Comparison of ENCODE assay signal across 10 cellular contexts in the genomic region with DNA sequence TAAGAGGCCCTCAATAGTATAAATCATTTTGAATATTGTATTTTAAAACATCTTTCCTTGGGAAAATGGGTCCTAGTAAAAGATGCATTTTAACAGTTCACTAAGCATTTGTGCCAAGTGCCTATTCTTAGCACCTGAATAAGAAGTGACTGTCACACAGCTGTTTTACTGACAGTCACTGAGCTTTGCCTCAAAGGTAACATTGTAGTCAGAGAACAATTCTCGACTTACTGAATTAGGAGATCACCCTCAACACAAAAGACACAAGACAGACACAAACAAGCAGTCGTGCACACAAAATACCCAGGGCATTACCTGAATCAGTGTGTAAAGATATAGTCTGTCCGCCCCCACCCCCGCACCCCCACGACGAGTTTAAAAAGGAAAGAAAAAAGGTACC. TPM values are rescaled to one million over a fixed set of nuclear protein-coding genes. Genes with fewer than 3 reads are reported as not detected.
DNase-seq lines count a peak whose midpoint lies in the region; ATAC-seq and TF ChIP-seq lines count a peak whose summit lies in the region.
"Had no signal": no experiment of that assay in that cellular context is flagged by ENCODE, and none has a peak within 500 bp of the region (broad histone marks: within the 10 kb centered on the region; RNA-seq: fewer than 3 reads in every experiment).

No MANE protein-coding gene starts in this region.

- H3K4me1 ChIP-seq in H9 (ENCODE audit: insufficient read depth, low read length) (no peaks in the 10 kb centered on the region; the same call in 1 of the 2 replicates), Peyer's patch (no peaks in the 10 kb centered on the region), right cardiac atrium (ENCODE audit: control insufficient read depth, insufficient read depth, low read length) (no peaks in the 10 kb centered on the region), trophoblast cell (ENCODE audit: control insufficient read depth in 1 of 2, insufficient read depth in 2 of 2, low read length in 2 of 2) (no peaks in the 10 kb centered on the region)

- ATAC-seq in right cardiac atrium (peak; percentile 36 to 43), GM18858 (IDR thresholded peaks at IDR 0.05; ENCODE audit: unreplicated experiment) (no peak)
- ATAC-seq in activated CD4-positive, alpha-beta T cell treated with anti-CD3 and anti-CD28 coated beads for 36 hours, result no peak

- POLR2A ChIA-PET in activated CD4-positive, alpha-beta T cell treated with anti-CD3 and anti-CD28 coated beads for 36 hours (lab: Charles Lee), result no interaction called here

- peak overlapping the region in 2 of 3 experiments; percentile 83 to 86; a peak in 5 of 7 replicates for H3K27ac Mint-ChIP-seq in H9
- H3K27ac Mint-ChIP-seq in activated CD4-positive, alpha-beta T cell treated with anti-CD3 and anti-CD28 coated beads for 36 hours, result no peak overlapping the region

- H2AK5ac ChIP-seq in H9 (ENCODE audit: insufficient read length, low read length) (no peak overlapping the region), trophoblast cell (ENCODE audit: low read length) (no peak overlapping the region)

- H3K4me1 Mint-ChIP-seq in H9, result peaks cover 18 to 23% of the 10 kb centered on the region in 2 experiments
- peaks cover 6% of the 10 kb centered on the region for H3K4me1 Mint-ChIP-seq in activated CD4-positive, alpha-beta T cell treated with anti-CD3 and anti-CD28 coated beads for 36 hours

- peaks cover 10% of the 10 kb centered on the region; the same call in 1 of the 2 replicates for H3K27me3 Mint-ChIP-seq in H9 (ENCODE audit: low read depth)
- peaks cover 16% of the 10 kb centered on the region for H3K27me3 Mint-ChIP-seq in activated CD4-positive, alpha-beta T cell treated with anti-CD3 and anti-CD28 coated beads for 36 hours

- no peak overlapping the region for H2BK15ac ChIP-seq in H9 (ENCODE audit: low read depth, low read length)

- H3K23ac ChIP-seq in H9 (ENCODE audit: insufficient read length, low read depth, low read length), result no peak overlapping the region
- H3K23ac ChIP-seq in trophoblast cell (ENCODE audit: low read length), result no peak overlapping the region

- no peaks in the 10 kb centered on the region for H3K9me3 Mint-ChIP-seq in H9
- no peaks in the 10 kb centered on the region for H3K9me3 Mint-ChIP-seq in activated CD4-positive, alpha-beta T cell treated with anti-CD3 and anti-CD28 coated beads for 36 hours (ENCODE audit: low read depth)

- intact Hi-C loops in right cardiac atrium (cut with DNase I), result no loop called here
- intact Hi-C loops in activated CD4-positive, alpha-beta T cell treated with anti-CD3 and anti-CD28 coated beads for 36 hours (cut with DNase I, micrococcal nuclease), result no loop called here

- H2BK20ac ChIP-seq in H9 (ENCODE audit: low read depth, low read length, poor library complexity, severe bottlenecking), result no peak overlapping the region

- no peak overlapping the region for H4K8ac ChIP-seq in H9 (replicated peaks; ENCODE audit: insufficient read length, low read depth, low read length)
- H4K8ac ChIP-seq in trophoblast cell (ENCODE audit: low read depth, low read length), result no peak overlapping the region

- no peaks in the 10 kb centered on the region for H3K79me1 ChIP-seq in H9 (ENCODE audit: insufficient read depth, low read depth, low read length, poor library complexity, severe bottlenecking)
- no peaks in the 10 kb centered on the region for H3K79me1 ChIP-seq in trophoblast cell (ENCODE audit: low read length)

- H2BK12ac ChIP-seq in H9 (ENCODE audit: insufficient read length, low read depth, low read length) (no peak overlapping the region), trophoblast cell (ENCODE audit: low read length) (no peak overlapping the region)

- CTCF ChIA-PET in activated CD4-positive, alpha-beta T cell treated with anti-CD3 and anti-CD28 coated beads for 36 hours (lab: Charles Lee), result no interaction called here

- H3K56ac ChIP-seq in H9 (ENCODE audit: insufficient read length, low read depth, low read length), result no peak overlapping the region

- no peaks in the 10 kb centered on the region for H4K20me1 ChIP-seq in H9 (ENCODE audit: control insufficient read depth, insufficient read depth, insufficient read length)

- H3K36me3 Mint-ChIP-seq in H9 (ENCODE audit: insufficient read depth in 1 of 3, low read depth in 3 of 3), result no peaks in the 10 kb centered on the region
- H3K36me3 Mint-ChIP-seq in activated CD4-positive, alpha-beta T cell treated with anti-CD3 and anti-CD28 coated beads for 36 hours (ENCODE audit: low read depth), result no peaks in the 10 kb centered on the region

- H2BK5ac ChIP-seq in H9 (ENCODE audit: insufficient read length, low read length) (no peak overlapping the region), trophoblast cell (ENCODE audit: low read depth, low read length, poor library complexity) (no peak overlapping the region)

- H3K14ac ChIP-seq in H9 (ENCODE audit: insufficient read depth, low read length) (no peak overlapping the region), trophoblast cell (ENCODE audit: low read length) (no peak overlapping the region)

- DNase-seq in H9 (no peak), Peyer's patch (no peak), right cardiac atrium (no peak), trophoblast cell (peak in 1 of 2 donors; percentile 16), cerebellar nuclear complex (lab: John Stamatoyannopoulos, UW) (no peak)
- DNase-seq in stimulated activated CD4-positive, alpha-beta T cell treated with anti-CD3 and anti-CD28 coated beads, Interleukin-4, amount 100 ng/mL, for 1 hour, result no peak
- no peak for DNase-seq in activated CD4-positive, alpha-beta T cell treated with anti-CD3 and anti-CD28 coated beads for 36 hours
- DNase-seq: DND-41 had no signal

- H3K4me2 ChIP-seq in H9 (ENCODE audit: insufficient read depth, insufficient read length, low read length) (peak overlapping the region; percentile 81), trophoblast cell (ENCODE audit: low read length) (peak overlapping the region; percentile 71)

- H3K36me3 ChIP-seq in Peyer's patch (no peaks in the 10 kb centered on the region), trophoblast cell (ENCODE audit: control insufficient read depth in 1 of 2, insufficient read depth in 2 of 2, low read length in 2 of 2) (no peaks in the 10 kb centered on the region)

- no peak for TF ChIP-seq CTCF in H9 (conservative IDR thresholded peaks at IDR 0.05)
- TF ChIP-seq CTCF in Peyer's patch (IDR thresholded peaks at IDR 0.05), result no peak

- H2BK120ac ChIP-seq in H9 (ENCODE audit: low read depth, low read length, poor library complexity, severe bottlenecking) (no peak overlapping the region), trophoblast cell (ENCODE audit: insufficient read depth, low read length, poor library complexity) (no peak overlapping the region)

- no peak overlapping the region for H3T11ph ChIP-seq in H9 (ENCODE audit: low read length)

- no peak overlapping the region for H3K27ac ChIP-seq in H9 (ENCODE audit: insufficient read length, low read depth, low read length)
- H3K27ac ChIP-seq in Peyer's patch, result no peak overlapping the region
- peak overlapping the region; percentile 63 for H3K27ac ChIP-seq in right cardiac atrium (ENCODE audit: low read length)
- H3K27ac ChIP-seq in trophoblast cell (ENCODE audit: low read depth, low read length), result no peak overlapping the region
- H3K27ac ChIP-seq: VCaP had no signal

- H3K4me3 ChIP-seq in Peyer's patch, result peak overlapping the region in 3 of 4 donors; percentile 10 to 48 (median 48)
- H3K4me3 ChIP-seq in right cardiac atrium (ENCODE audit: low read length), result peak overlapping the region; percentile 37
- H3K4me3 ChIP-seq in trophoblast cell (ENCODE audit: low read depth, low read length), result peak overlapping the region; percentile 66

- no peak overlapping the region for H4K5ac ChIP-seq in H9 (ENCODE audit: insufficient read length, low read depth, low read length)

- H3K27me3 ChIP-seq in H9 (ENCODE audit: insufficient read depth, low read length) (no peaks in the 10 kb centered on the region), Peyer's patch (no peaks in the 10 kb centered on the region), right cardiac atrium (ENCODE audit: control insufficient read depth, insufficient read depth) (no peaks in the 10 kb centered on the region), trophoblast cell (ENCODE audit: insufficient read depth, low read length) (no peaks in the 10 kb centered on the region)

- H3K79me2 ChIP-seq in H9 (ENCODE audit: insufficient read depth, low read length) (no peaks in the 10 kb centered on the region), trophoblast cell (ENCODE audit: control insufficient read depth, insufficient read depth, low read length, poor library complexity) (no peaks in the 10 kb centered on the region)

- no peaks in the 10 kb centered on the region for H3K9me3 ChIP-seq in H9 (ENCODE audit: control insufficient read depth, low read depth, low read length)
- H3K9me3 ChIP-seq in Peyer's patch, result no peaks in the 10 kb centered on the region
- no peaks in the 10 kb centered on the region for H3K9me3 ChIP-seq in right cardiac atrium (ENCODE audit: control insufficient read depth, low read length)
- H3K9me3 ChIP-seq in trophoblast cell (ENCODE audit: insufficient read depth, low read depth, low read length), result no peaks in the 10 kb centered on the region

- H3K9ac ChIP-seq in H9 (ENCODE audit: extremely low read depth, insufficient read length, low read length), result peak overlapping the region; percentile 36
- no peak overlapping the region for H3K9ac ChIP-seq in trophoblast cell (ENCODE audit: low read length)

- no peak for TF ChIP-seq POLR2A in Peyer's patch (IDR thresholded peaks at IDR 0.05)

- H3K23me2 ChIP-seq in H9 (ENCODE audit: insufficient read length, low read depth, low read length, poor library complexity, severe bottlenecking), result no peaks in the 10 kb centered on the region

- no peak overlapping the region for H4K12ac ChIP-seq in trophoblast cell (ENCODE audit: low read depth, low read length)

- H4K91ac ChIP-seq in H9 (ENCODE audit: insufficient read length, low read depth, low read length), result no peak overlapping the region
- no peak overlapping the region for H4K91ac ChIP-seq in trophoblast cell (ENCODE audit: low read depth, low read length)

- H3K18ac ChIP-seq in H9 (ENCODE audit: insufficient read length, low read depth, low read length) (no peak overlapping the region), trophoblast cell (ENCODE audit: low read length) (no peak overlapping the region)

- peak overlapping the region; percentile 95 for H2AFZ ChIP-seq in H9 (ENCODE audit: low read length)
- peak overlapping the region; percentile 95 for H2AFZ ChIP-seq in trophoblast cell (ENCODE audit: insufficient read depth, low read length, poor library complexity)

- H3K4ac ChIP-seq in H9 (ENCODE audit: low read depth, low read length) (no peak overlapping the region), trophoblast cell (ENCODE audit: low read depth, low read length) (no peak overlapping the region)

- WGBS in H9 (ENCODE audit: extremely low coverage, insufficient read length, low lambda C conversion rate), result no CpG with 5 or more reads among the region's 6 CpGs
- WGBS in right cardiac atrium, result 5% methylated on average over 6 of the region's 6 CpGs
- no CpG with 5 or more reads among the region's 6 CpGs for WGBS in trophoblast cell (ENCODE audit: extremely low coverage, insufficient coverage, insufficient read length)

- peak overlapping the region; percentile 75 to 92 for H3K4me3 Mint-ChIP-seq in H9
- H3K4me3 Mint-ChIP-seq in activated CD4-positive, alpha-beta T cell treated with anti-CD3 and anti-CD28 coated beads for 36 hours, result no peak overlapping the region

RNA-seq across cellular contexts. Expression of a gene that starts 0.4 kb away (rescaled TPM):
- 0.44 and 0.48 TPM in 2 replicates for total RNA-seq in H9 (2021)
- total RNA-seq in Peyer's patch, result 10 to 100 TPM in 3 of 4 donors, 1 to 10 TPM in 1; 6.6 to 26.3 (median 20.0) TPM
- total RNA-seq in right cardiac atrium, result 10 to 100 TPM; 27.6 to 50.4 (median 41.6) TPM
- 10.1 TPM for polyA plus RNA-seq in right cardiac atrium
- 24.9 and 26.6 TPM in 2 replicates for polyA plus RNA-seq in trophoblast cell (2013)
- total RNA-seq in activated CD4-positive, alpha-beta T cell treated with anti-CD3 and anti-CD28 coated beads for 36 hours, result not detected

Comparison
In these comparisons a context has a peak if more than half of its experiments do, and no peak if none do; other contexts are left out.
1. ATAC-seq: peak in right cardiac atrium (2 of 2); none in GM18858 (single experiment) and activated CD4-positive, alpha-beta T cell treated with anti-CD3 and anti-CD28 coated beads for 36 hours (single experiment).
2. Peak in every context shown above with its lines, with median percentiles within 50 percentile points of each other: H3K4me3 ChIP-seq.